ENCODE assay signal across 25 cellular contexts in genomic region chr1:212007178-212007577, GRCh38.
"Had no signal": no experiment of that assay in that cellular context is flagged by ENCODE, and none has a peak within 500 bp of the region (broad histone marks: within the 10 kb centered on the region; RNA-seq: fewer than 3 reads in every experiment).

No MANE protein-coding gene starts in this region.

- H2AFZ ChIP-seq: neural progenitor cell, parathyroid adenoma had no signal

- H3K27me3 ChIP-seq: neural progenitor cell, ovary, thyroid gland, tibial nerve, upper lobe of left lung, vagina had no signal

- H3K27ac ChIP-seq: neural progenitor cell, ovary, parathyroid adenoma, psoas muscle, thoracic aorta, thyroid gland, tibial nerve, upper lobe of left lung, vagina had no signal

- ATAC-seq: naive thymus-derived CD4-positive, alpha-beta T cell; natural killer cell; psoas muscle; right cardiac atrium; sciatic nerve; stimulated activated effector memory CD8-positive, alpha-beta T cell treated with anti-CD3 and anti-CD28 coated beads, Interleukin-12 subunit alpha, Interleukin-12 subunit beta, amount 100 ng/mL, for 72 hours; stimulated activated naive B cell treated with anti-CD40 and anti-IgM and Interleukin-4, amounts not matched to agents 10 μg/mL and 1 μg/mL and 100 μg/mL, for 72 hours had no signal

- H3K36me3 ChIP-seq: ovary, thyroid gland had no signal

- H3K9me3 ChIP-seq: ovary, psoas muscle, thoracic aorta, thyroid gland, tibial nerve, upper lobe of left lung, vagina had no signal

- DNase-seq: naive thymus-derived CD4-positive, alpha-beta T cell; natural killer cell; occipital lobe; ovary; posterior cingulate gyrus; psoas muscle; right cardiac atrium; small intestine; stimulated activated CD4-positive, alpha-beta T cell treated with anti-CD3 and anti-CD28 coated beads, Interleukin-15, amount 100 ng/mL, for 24 hours; stimulated activated CD4-positive, alpha-beta T cell treated with anti-CD3 and anti-CD28 coated beads, Interleukin-2, amount 100 ng/mL, for 24 hours; stimulated activated CD4-positive, alpha-beta T cell treated with anti-CD3 and anti-CD28 coated beads, Interleukin-2, amount 100 ng/mL, for 48 hours; stimulated activated CD4-positive, alpha-beta T cell treated with anti-CD3 and anti-CD28 coated beads, Interleukin-4, amount 100 ng/mL, for 24 hours; stimulated activated naive B cell treated with anti-CD40 and anti-IgM and Interleukin-4, amounts not matched to agents 10 μg/mL and 1 μg/mL and 100 μg/mL, for 72 hours; stimulated activated naive CD4-positive, alpha-beta T cell treated with Interleukin-2 at 50 U/mL for 16 hours; thyroid gland; trophoblast cell; upper lobe of left lung had no signal

- H3K79me2 ChIP-seq: parathyroid adenoma had no signal

- H3K9ac ChIP-seq: neural progenitor cell, parathyroid adenoma had no signal

- H3K4me2 ChIP-seq: neural progenitor cell had no signal

- H3K4me3 ChIP-seq: neural progenitor cell, ovary, psoas muscle, thoracic aorta, thyroid gland, tibial nerve, upper lobe of left lung, vagina had no signal

- H3K4me1 ChIP-seq: parathyroid adenoma, psoas muscle, thyroid gland, tibial nerve, vagina had no signal

- FAIRE-seq: small intestine, urothelium cell line had no signal
